ENCODE assay signal across 15 cellular contexts in the genomic region with DNA sequence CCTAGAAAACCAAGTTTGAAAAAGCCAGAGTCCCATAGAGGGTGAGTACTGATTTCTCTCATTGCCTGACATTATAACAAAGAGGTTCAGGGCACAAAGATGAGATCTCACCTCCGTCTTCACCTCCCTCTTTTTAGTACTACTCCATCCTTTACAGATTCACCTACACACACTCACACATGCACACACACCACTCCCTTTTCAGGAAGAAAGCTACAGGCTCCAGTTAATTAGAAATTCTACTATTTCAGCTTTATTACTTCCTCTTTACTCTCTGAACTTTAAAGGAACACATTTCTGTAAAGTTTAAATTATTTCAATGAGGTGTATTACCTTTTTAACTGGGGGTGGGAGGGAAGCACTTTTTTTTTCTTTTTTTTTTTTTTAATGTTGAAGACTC.
"Had no signal": no experiment of that assay in that cellular context is flagged by ENCODE, and none has a peak within 500 bp of the region (broad histone marks: within the 10 kb centered on the region; RNA-seq: fewer than 3 reads in every experiment).

No MANE protein-coding gene starts in this region.

- DNase-seq: activated CD4-positive, alpha-beta memory T cell treated with anti-CD3 and anti-CD28 coated beads for 36 hours; activated CD8-positive, alpha-beta memory T cell treated with anti-CD3 and anti-CD28 coated beads, Interleukin-2, amount 50 U/mL, for 4 hours; activated naive CD4-positive, alpha-beta T cell; adrenal gland; central memory CD4-positive, alpha-beta T cell; effector CD4-positive, alpha-beta T cell; foreskin melanocyte; mammary epithelial cell; psoas muscle; right lobe of liver; stimulated activated CD4-positive, alpha-beta T cell treated with anti-CD3 and anti-CD28 coated beads, Interleukin-2, amount 100 ng/mL, for 24 hours; stimulated activated naive CD4-positive, alpha-beta T cell treated with Interleukin-2 at 50 U/mL for 16 hours; upper lobe of right lung had no signal

- H3K27me3 Mint-ChIP-seq: activated CD4-positive, alpha-beta memory T cell treated with anti-CD3 and anti-CD28 coated beads for 36 hours had no signal

- H3K36me3 ChIP-seq: adrenal gland, right lobe of liver, upper lobe of right lung had no signal

- H3K4me1 ChIP-seq: psoas muscle had no signal

- H3K9me3 ChIP-seq: adrenal gland, psoas muscle, right lobe of liver, upper lobe of right lung had no signal

- ATAC-seq: left lobe of liver, psoas muscle, right lobe of liver, upper lobe of right lung had no signal

- H3K4me3 ChIP-seq: adrenal gland, coronary artery, psoas muscle, right lobe of liver, upper lobe of right lung had no signal

- H3K4me3 Mint-ChIP-seq: activated CD4-positive, alpha-beta memory T cell treated with anti-CD3 and anti-CD28 coated beads for 36 hours had no signal

- H3K27me3 ChIP-seq: adrenal gland, right lobe of liver, upper lobe of right lung had no signal

- H3K36me3 Mint-ChIP-seq: activated CD4-positive, alpha-beta memory T cell treated with anti-CD3 and anti-CD28 coated beads for 36 hours had no signal

- H3K27ac Mint-ChIP-seq: activated CD4-positive, alpha-beta memory T cell treated with anti-CD3 and anti-CD28 coated beads for 36 hours had no signal

- H3K27ac ChIP-seq: adrenal gland, coronary artery, psoas muscle, right lobe of liver, upper lobe of right lung had no signal

- H3K9me3 Mint-ChIP-seq: activated CD4-positive, alpha-beta memory T cell treated with anti-CD3 and anti-CD28 coated beads for 36 hours had no signal
